ENCODE assay signal across 11 cellular contexts in genomic region chr6:116326392-116326717, GRCh38.
"Had no signal": no experiment of that assay in that cellular context is flagged by ENCODE, and none has a peak within 500 bp of the region (broad histone marks: within the 10 kb centered on the region; RNA-seq: fewer than 3 reads in every experiment).

No MANE protein-coding gene starts in this region.

- H3K27ac Mint-ChIP-seq: activated CD4-positive, alpha-beta memory T cell treated with anti-CD3 and anti-CD28 coated beads for 36 hours; activated T-cell treated with anti-CD3 and anti-CD28 coated beads, Interleukin-2, amount 50 U/mL, for 72 hours; effector memory CD8-positive, alpha-beta T cell; immature natural killer cell; stimulated activated memory B cell treated with anti-CD40 and anti-IgM and Interleukin-4, amounts not matched to agents 10 μg/mL and 1 μg/mL and 100 μg/mL, for 72 hours had no signal

- H3K27me3 Mint-ChIP-seq: activated CD4-positive, alpha-beta memory T cell treated with anti-CD3 and anti-CD28 coated beads for 36 hours; effector memory CD8-positive, alpha-beta T cell; stimulated activated memory B cell treated with anti-CD40 and anti-IgM and Interleukin-4, amounts not matched to agents 10 μg/mL and 1 μg/mL and 100 μg/mL, for 72 hours had no signal

- H3K4me3 ChIP-seq: cardiac muscle cell, SJCRH30, smooth muscle cell, upper lobe of right lung had no signal

- H3K4me1 Mint-ChIP-seq: immature natural killer cell; stimulated activated memory B cell treated with anti-CD40 and anti-IgM and Interleukin-4, amounts not matched to agents 10 μg/mL and 1 μg/mL and 100 μg/mL, for 72 hours had no signal

- H3K9me3 Mint-ChIP-seq: activated CD4-positive, alpha-beta memory T cell treated with anti-CD3 and anti-CD28 coated beads for 36 hours; activated T-cell treated with anti-CD3 and anti-CD28 coated beads, Interleukin-2, amount 50 U/mL, for 72 hours; effector memory CD8-positive, alpha-beta T cell; immature natural killer cell; stimulated activated memory B cell treated with anti-CD40 and anti-IgM and Interleukin-4, amounts not matched to agents 10 μg/mL and 1 μg/mL and 100 μg/mL, for 72 hours had no signal

- H3K36me3 Mint-ChIP-seq: activated CD4-positive, alpha-beta memory T cell treated with anti-CD3 and anti-CD28 coated beads for 36 hours; immature natural killer cell; stimulated activated memory B cell treated with anti-CD40 and anti-IgM and Interleukin-4, amounts not matched to agents 10 μg/mL and 1 μg/mL and 100 μg/mL, for 72 hours had no signal

- H3K4me3 Mint-ChIP-seq: activated CD4-positive, alpha-beta memory T cell treated with anti-CD3 and anti-CD28 coated beads for 36 hours; activated T-cell treated with anti-CD3 and anti-CD28 coated beads, Interleukin-2, amount 50 U/mL, for 72 hours; effector memory CD8-positive, alpha-beta T cell; immature natural killer cell; stimulated activated memory B cell treated with anti-CD40 and anti-IgM and Interleukin-4, amounts not matched to agents 10 μg/mL and 1 μg/mL and 100 μg/mL, for 72 hours had no signal

- ATAC-seq: activated T-cell treated with anti-CD3 and anti-CD28 coated beads, Interleukin-2, amount 50 U/mL, for 72 hours; effector memory CD8-positive, alpha-beta T cell; stimulated activated memory B cell treated with anti-CD40 and anti-IgM and Interleukin-4, amounts not matched to agents 10 μg/mL and 1 μg/mL and 100 μg/mL, for 72 hours; upper lobe of right lung had no signal

- DNase-seq: activated CD4-positive, alpha-beta memory T cell treated with anti-CD3 and anti-CD28 coated beads for 36 hours; activated naive CD4-positive, alpha-beta T cell; activated T-cell treated with anti-CD3 and anti-CD28 coated beads, Interleukin-2, amount 50 U/mL, for 72 hours; effector memory CD8-positive, alpha-beta T cell; immature natural killer cell; posterior cingulate gyrus; SJCRH30; upper lobe of right lung had no signal
